ENCODE assay signal across 1 cellular context in the genomic region with DNA sequence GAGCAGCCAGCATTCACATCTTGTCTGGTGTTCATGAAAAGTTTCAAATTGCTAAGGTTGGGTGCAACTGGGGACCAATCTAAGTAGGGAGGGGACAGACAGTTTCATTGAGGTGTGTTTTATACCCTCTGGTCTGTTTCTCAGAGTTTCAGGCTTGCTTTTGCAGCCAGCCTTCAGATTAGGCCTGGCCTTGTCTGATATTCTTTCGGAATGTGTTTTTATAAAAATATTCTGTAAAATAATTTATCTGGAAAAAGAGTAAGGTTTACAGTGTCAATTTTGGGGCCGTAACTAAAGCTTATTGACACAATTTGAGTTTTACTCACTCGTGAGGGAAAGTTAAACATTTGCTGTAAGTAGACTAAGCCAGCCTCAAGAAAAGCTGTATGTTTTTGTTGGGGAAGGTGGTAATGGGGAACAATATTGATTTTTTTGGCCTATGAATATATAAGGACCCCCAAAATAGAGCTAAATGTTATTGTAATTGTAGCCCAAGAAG.
TF ChIP-seq lines count a peak whose summit lies in the region.

No MANE protein-coding gene starts in this region.

TF ChIP-seq in HEK293, 187 proteins besides CTCF, POLR2A, EP300 and RAD21 (continued from another document):
- TF ChIP-seq, protein P1, sequence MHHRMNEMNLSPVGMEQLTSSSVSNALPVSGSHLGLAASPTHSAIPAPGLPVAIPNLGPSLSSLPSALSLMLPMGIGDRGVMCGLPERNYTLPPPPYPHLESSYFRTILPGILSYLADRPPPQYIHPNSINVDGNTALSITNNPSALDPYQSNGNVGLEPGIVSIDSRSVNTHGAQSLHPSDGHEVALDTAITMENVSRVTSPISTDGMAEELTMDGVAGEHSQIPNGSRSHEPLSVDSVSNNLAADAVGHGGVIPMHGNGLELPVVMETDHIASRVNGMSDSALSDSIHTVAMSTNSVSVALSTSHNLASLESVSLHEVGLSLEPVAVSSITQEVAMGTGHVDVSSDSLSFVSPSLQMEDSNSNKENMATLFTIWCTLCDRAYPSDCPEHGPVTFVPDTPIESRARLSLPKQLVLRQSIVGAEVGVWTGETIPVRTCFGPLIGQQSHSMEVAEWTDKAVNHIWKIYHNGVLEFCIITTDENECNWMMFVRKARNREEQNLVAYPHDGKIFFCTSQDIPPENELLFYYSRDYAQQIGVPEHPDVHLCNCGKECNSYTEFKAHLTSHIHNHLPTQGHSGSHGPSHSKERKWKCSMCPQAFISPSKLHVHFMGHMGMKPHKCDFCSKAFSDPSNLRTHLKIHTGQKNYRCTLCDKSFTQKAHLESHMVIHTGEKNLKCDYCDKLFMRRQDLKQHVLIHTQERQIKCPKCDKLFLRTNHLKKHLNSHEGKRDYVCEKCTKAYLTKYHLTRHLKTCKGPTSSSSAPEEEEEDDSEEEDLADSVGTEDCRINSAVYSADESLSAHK (tag by site-specific recombination; IDR thresholded peaks at IDR 0.05): peak; percentile 53; the same call in 1 of the 2 replicates
- no peak for TF ChIP-seq HOXC10 (CRISPR knock-in tag; IDR thresholded peaks at IDR 0.05)
- peak; percentile 94 for TF ChIP-seq PRDM6 (tag by site-specific recombination; IDR thresholded peaks at IDR 0.05)
- TF ChIP-seq ZNF391 (tag by site-specific recombination; IDR thresholded peaks at IDR 0.05; ENCODE audit: borderline replicate concordance, low read depth): no peak
TF ChIP-seq in HEK293: peak in this region for 4.
